ENCODE assay signal across 28 cellular contexts in the genomic region with DNA sequence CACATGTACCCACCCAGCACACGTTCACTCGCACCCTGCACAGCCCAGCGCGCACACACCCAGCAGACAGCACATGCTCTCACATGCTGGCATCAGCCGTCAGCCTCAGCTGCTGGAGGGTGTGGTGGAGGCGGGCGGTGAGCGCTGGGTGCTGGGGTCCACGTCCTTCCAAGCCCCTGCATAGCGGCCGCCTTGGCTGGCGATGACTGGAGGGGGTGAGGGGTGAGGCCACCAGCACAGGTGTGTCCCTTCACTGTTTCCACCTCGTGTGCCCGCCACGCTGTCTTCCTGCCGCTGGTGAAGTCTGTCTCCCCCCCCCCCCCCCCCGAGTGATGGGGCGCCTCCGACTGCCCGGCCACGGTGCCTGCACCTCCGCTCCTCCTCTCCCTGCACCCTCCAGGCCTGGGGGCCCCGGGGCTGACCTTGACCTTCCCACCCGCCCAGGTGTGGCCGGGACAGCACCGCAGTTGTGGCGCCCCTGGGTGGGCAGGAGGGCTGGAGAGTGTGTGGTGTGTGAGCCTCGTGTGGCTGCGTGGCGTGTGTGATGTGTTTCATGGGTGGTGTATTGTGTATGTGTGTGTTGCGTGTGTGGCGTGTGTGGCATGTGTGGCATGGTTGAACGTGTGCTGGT.
"Had no signal": no experiment of that assay in that cellular context is flagged by ENCODE, and none has a peak within 500 bp of the region (broad histone marks: within the 10 kb centered on the region; RNA-seq: fewer than 3 reads in every experiment).

No MANE protein-coding gene starts in this region.

- H3K36me3 ChIP-seq: adrenal gland, heart right ventricle, left ventricle myocardium inferior, ovary, prostate gland, tibial nerve had no signal

- H3K27ac ChIP-seq: adrenal gland, body of pancreas, coronary artery, dorsolateral prefrontal cortex, heart right ventricle, left ventricle myocardium inferior, ovary, prostate gland, tibial nerve had no signal

- H3K27me3 Mint-ChIP-seq: T-cell had no signal

- ATAC-seq: activated CD8-positive, alpha-beta memory T cell treated with anti-CD3 and anti-CD28 coated beads, Interleukin-2, amount 10 ng/mL, durations not matched to agents 7 days and 5 days; activated CD8-positive, alpha-beta T cell treated with anti-CD3 and anti-CD28 coated beads, Interleukin-2, amount 10 ng/mL, durations not matched to agents 7 days and 5 days; body of pancreas; effector memory CD8-positive, alpha-beta T cell; stimulated activated naive B cell treated with anti-CD40 and anti-IgM and Interleukin-4, amounts not matched to agents 10 μg/mL and 1 μg/mL and 100 μg/mL, for 72 hours; T-cell had no signal

- H3K9me3 Mint-ChIP-seq: activated naive CD8-positive, alpha-beta T cell treated with anti-CD3 and anti-CD28 coated beads for 36 hours; effector memory CD8-positive, alpha-beta T cell; T-cell; T-helper 2 cell treated with Interferon-gamma antibody and Interleukin-4, amounts not matched to agents 5 μg/mL and 100 μg/mL, for 36 hours had no signal

- H3K4me1 ChIP-seq: adrenal gland, body of pancreas, left ventricle myocardium inferior, prostate gland, tibial nerve had no signal

- H3K9me3 ChIP-seq: adrenal gland, body of pancreas, ovary, prostate gland had no signal

- H3K36me3 Mint-ChIP-seq: stimulated activated naive B cell treated with anti-CD40 and anti-IgM and Interleukin-4, amounts not matched to agents 10 μg/mL and 1 μg/mL and 100 μg/mL, for 72 hours; T-cell had no signal

- DNase-seq: activated B cell treated with CpG ODN at 0.5 μM for 24 hours; activated CD8-positive, alpha-beta memory T cell treated with anti-CD3 and anti-CD28 coated beads, Interleukin-2, amount 10 ng/mL, durations not matched to agents 7 days and 5 days; activated CD8-positive, alpha-beta T cell treated with anti-CD3 and anti-CD28 coated beads, Interleukin-2, amount 10 ng/mL, durations not matched to agents 7 days and 5 days; activated naive CD4-positive, alpha-beta T cell; activated naive CD8-positive, alpha-beta T cell treated with anti-CD3 and anti-CD28 coated beads for 36 hours; activated T-cell treated with anti-CD3 and anti-CD28 coated beads, Interleukin-2, amount 50 U/mL, for 48 hours; adrenal gland; body of pancreas; cerebellar nuclear complex; dorsolateral prefrontal cortex; effector memory CD8-positive, alpha-beta T cell; kidney glomerular epithelial cell; left ventricle myocardium inferior; mesendoderm; ovary; retina; stimulated activated CD4-positive, alpha-beta T cell treated with anti-CD3 and anti-CD28 coated beads, Interleukin-15, amount 100 ng/mL, for 24 hours; stimulated activated CD4-positive, alpha-beta T cell treated with anti-CD3 and anti-CD28 coated beads, Interleukin-2, amount 100 ng/mL, for 24 hours; stimulated activated naive B cell treated with anti-CD40 and anti-IgM and Interleukin-4, amounts not matched to agents 10 μg/mL and 1 μg/mL and 100 μg/mL, for 72 hours; T-cell had no signal

- H3K27ac Mint-ChIP-seq: activated B cell treated with CpG ODN at 0.5 μM for 24 hours; activated CD8-positive, alpha-beta T cell treated with anti-CD3 and anti-CD28 coated beads, Interleukin-2, amount 10 ng/mL, durations not matched to agents 7 days and 5 days; activated naive CD8-positive, alpha-beta T cell treated with anti-CD3 and anti-CD28 coated beads for 36 hours; nephron; stimulated activated naive B cell treated with anti-CD40 and anti-IgM and Interleukin-4, amounts not matched to agents 10 μg/mL and 1 μg/mL and 100 μg/mL, for 72 hours; T-helper 2 cell treated with Interferon-gamma antibody and Interleukin-4, amounts not matched to agents 5 μg/mL and 100 μg/mL, for 36 hours had no signal

- H3K4me3 ChIP-seq: adrenal gland, body of pancreas, coronary artery, dorsolateral prefrontal cortex, heart right ventricle, left ventricle myocardium inferior, lung, ovary, prostate gland, smooth muscle cell, tibial nerve had no signal

- H3K4me2 ChIP-seq: smooth muscle cell had no signal

- H3K4me3 Mint-ChIP-seq: activated B cell treated with CpG ODN at 0.5 μM for 24 hours; activated CD8-positive, alpha-beta memory T cell treated with anti-CD3 and anti-CD28 coated beads, Interleukin-2, amount 10 ng/mL, durations not matched to agents 7 days and 5 days; activated CD8-positive, alpha-beta T cell treated with anti-CD3 and anti-CD28 coated beads, Interleukin-2, amount 10 ng/mL, durations not matched to agents 7 days and 5 days; activated naive CD8-positive, alpha-beta T cell treated with anti-CD3 and anti-CD28 coated beads for 36 hours; effector memory CD8-positive, alpha-beta T cell; stimulated activated naive B cell treated with anti-CD40 and anti-IgM and Interleukin-4, amounts not matched to agents 10 μg/mL and 1 μg/mL and 100 μg/mL, for 72 hours; T-cell; T-helper 2 cell treated with Interferon-gamma antibody and Interleukin-4, amounts not matched to agents 5 μg/mL and 100 μg/mL, for 36 hours had no signal

- H3K27me3 ChIP-seq: body of pancreas, ovary had no signal
